Comparison of ENCODE assay signal across 25 cellular contexts in the genomic region with DNA sequence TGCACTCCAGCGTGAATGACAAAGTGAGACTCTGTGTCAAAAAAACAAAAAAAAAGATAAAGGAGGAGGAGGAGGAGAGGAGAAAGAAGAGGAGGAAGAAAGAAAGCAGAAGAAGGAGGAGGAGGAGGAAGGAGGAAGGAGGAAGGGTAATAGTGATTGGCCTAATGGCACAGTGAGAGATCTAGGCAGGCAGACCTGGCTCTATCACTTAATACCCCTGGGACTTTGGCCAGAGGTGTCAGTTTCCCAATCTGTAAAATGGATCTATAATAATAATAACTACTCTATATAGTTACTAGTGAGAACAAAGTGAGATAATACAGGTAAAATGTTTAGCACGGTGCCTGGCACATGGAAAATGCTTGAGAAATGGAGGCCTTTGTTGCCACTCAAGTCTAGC.
"Had no signal": no experiment of that assay in that cellular context is flagged by ENCODE, and none has a peak within 500 bp of the region (broad histone marks: within the 10 kb centered on the region; RNA-seq: fewer than 3 reads in every experiment).

No MANE protein-coding gene starts in this region.

- H3K4me1 ChIP-seq: esophagus squamous epithelium, prostate gland, sigmoid colon, vagina had no signal

- DNase-seq: activated CD4-positive, alpha-beta T cell treated with anti-CD3 and anti-CD28 coated beads for 4 hours; activated CD4-positive, alpha-beta T cell treated with anti-CD3 and anti-CD28 coated beads, Interleukin-2, amount 50 U/mL, for 4 hours; activated gamma-delta T cell; activated naive CD4-positive, alpha-beta T cell treated with anti-CD3 and anti-CD28 coated beads, Interleukin-2, amount 50 U/mL, for 16 hours; activated naive CD8-positive, alpha-beta T cell treated with anti-CD3 and anti-CD28 coated beads, Interleukin-2, amount 50 U/mL, for 24 hours; activated T-cell treated with anti-CD3 and anti-CD28 coated beads for 4 hours; effector CD8-positive, alpha-beta T cell; esophagus squamous epithelium; heart right ventricle; ovary; retina; sigmoid colon; small intestine; stimulated activated CD4-positive, alpha-beta T cell treated with anti-CD3 and anti-CD28 coated beads, Interleukin-2, amount 100 ng/mL, for 24 hours; stimulated activated naive CD8-positive, alpha-beta T cell treated with anti-CD3 and anti-CD28 coated beads, Interleukin-15, amount 100 ng/mL, for 72 hours; T-helper 1 cell had no signal

- H3K4me3 Mint-ChIP-seq: activated naive CD8-positive, alpha-beta T cell treated with anti-CD3 and anti-CD28 coated beads, Interleukin-2, amount 50 U/mL, for 24 hours; activated T-helper 1 cell treated with anti-CD3 and anti-CD28 coated beads, Interleukin-12 subunit alpha, Interleukin-12 subunit beta, Interleukin-2, Interleukin-4 antibody, amounts not matched to agents 30 ng/mL and 10 ng/mL and 1 ng/mL, durations not matched to agents 14 hours and 24 hours and 36 hours; central memory CD8-positive, alpha-beta T cell; natural killer cell treated with Interleukin-12 subunit alpha and Interleukin-12 subunit beta and Interleukin-15 and Interleukin-18, amount 100 ng/mL, for 72 hours; type B pancreatic cell had no signal

- H3K4me1 Mint-ChIP-seq: central memory CD8-positive, alpha-beta T cell had no signal

- H3K27ac ChIP-seq: epithelial cell of prostate, esophagus squamous epithelium, heart right ventricle, ovary, prostate gland, sigmoid colon, vagina had no signal

- H3K9me3 ChIP-seq: esophagus squamous epithelium, heart right ventricle, neutrophil, ovary, prostate gland, sigmoid colon, vagina had no signal

- H3K27ac Mint-ChIP-seq: activated naive CD8-positive, alpha-beta T cell treated with anti-CD3 and anti-CD28 coated beads, Interleukin-2, amount 50 U/mL, for 24 hours; natural killer cell treated with Interleukin-12 subunit alpha and Interleukin-12 subunit beta and Interleukin-15 and Interleukin-18, amount 100 ng/mL, for 72 hours; type B pancreatic cell had no signal

- H3K36me3 Mint-ChIP-seq: natural killer cell treated with Interleukin-12 subunit alpha and Interleukin-12 subunit beta and Interleukin-15 and Interleukin-18, amount 100 ng/mL, for 72 hours; type B pancreatic cell had no signal

- ATAC-seq: activated naive CD8-positive, alpha-beta T cell treated with anti-CD3 and anti-CD28 coated beads, Interleukin-2, amount 50 U/mL, for 24 hours; heart right ventricle; natural killer cell treated with Interleukin-12 subunit alpha and Interleukin-12 subunit beta and Interleukin-15 and Interleukin-18, amount 100 ng/mL, for 72 hours; stimulated activated naive CD8-positive, alpha-beta T cell treated with anti-CD3 and anti-CD28 coated beads, Interleukin-15, amount 100 ng/mL, for 72 hours had no signal

- H3K4me3 ChIP-seq: esophagus squamous epithelium, heart right ventricle, ovary, prostate gland, sigmoid colon, vagina had no signal

- H3K27me3 ChIP-seq: ovary, sigmoid colon, vagina had no signal

- H3K27me3 Mint-ChIP-seq: stimulated activated naive CD8-positive, alpha-beta T cell treated with anti-CD3 and anti-CD28 coated beads, Interleukin-15, amount 100 ng/mL, for 72 hours had no signal

- H3K9me3 Mint-ChIP-seq: activated naive CD8-positive, alpha-beta T cell treated with anti-CD3 and anti-CD28 coated beads, Interleukin-2, amount 50 U/mL, for 24 hours; activated T-helper 1 cell treated with anti-CD3 and anti-CD28 coated beads, Interleukin-12 subunit alpha, Interleukin-12 subunit beta, Interleukin-2, Interleukin-4 antibody, amounts not matched to agents 30 ng/mL and 10 ng/mL and 1 ng/mL, durations not matched to agents 14 hours and 24 hours and 36 hours; central memory CD8-positive, alpha-beta T cell; natural killer cell treated with Interleukin-12 subunit alpha and Interleukin-12 subunit beta and Interleukin-15 and Interleukin-18, amount 100 ng/mL, for 72 hours; stimulated activated naive CD8-positive, alpha-beta T cell treated with anti-CD3 and anti-CD28 coated beads, Interleukin-15, amount 100 ng/mL, for 72 hours; type B pancreatic cell had no signal

- FAIRE-seq: endometrium, small intestine had no signal

- H3K36me3 ChIP-seq: esophagus squamous epithelium, heart right ventricle, neutrophil, ovary, prostate gland, sigmoid colon, vagina had no signal
